9 cellular contexts compared by ENCODE assay signal in genomic region chr11:57763568-57763967, GRCh38. TPM values are rescaled to one million over a fixed set of nuclear protein-coding genes. Genes with fewer than 3 reads are reported as not detected.
A peak's percentile ranks its signal among the peaks of the same experiment; 100 is the strongest.
DNase-seq lines count a peak whose midpoint lies in the region; ATAC-seq and TF ChIP-seq lines count a peak whose summit lies in the region.
"Had no signal": no experiment of that assay in that cellular context is flagged by ENCODE, and none has a peak within 500 bp of the region (broad histone marks: within the 10 kb centered on the region; RNA-seq: fewer than 3 reads in every experiment).

No MANE protein-coding gene starts in this region.

- peaks cover 0 to 5% of the 10 kb centered on the region in 2 experiments for H3K36me3 ChIP-seq in trophoblast cell (ENCODE audit: control insufficient read depth in 1 of 2, insufficient read depth in 2 of 2, low read length in 2 of 2)

- H3K9ac ChIP-seq in trophoblast cell (ENCODE audit: low read length) = peak overlapping the region; percentile 78
- H3K9ac ChIP-seq: KMS-11 had no signal

- H3K36me3 Mint-ChIP-seq in activated CD8-positive, alpha-beta T cell treated with anti-CD3 and anti-CD28 coated beads, Interleukin-2, amount 10 ng/mL, durations not matched to agents 7 days and 5 days (ENCODE audit: low read depth) = peaks cover 5% of the 10 kb centered on the region

- H3K4me1 ChIP-seq in foreskin keratinocyte (peaks cover 20% of the 10 kb centered on the region), trophoblast cell (ENCODE audit: control insufficient read depth in 1 of 2, insufficient read depth in 2 of 2, low read length in 2 of 2) (peaks cover 4 to 5% of the 10 kb centered on the region in 2 experiments)

- H3K4me2 ChIP-seq in trophoblast cell (ENCODE audit: low read length) = peak overlapping the region; percentile 77
- H3K4me2 ChIP-seq: KMS-11 had no signal

- H2AK5ac ChIP-seq in trophoblast cell (ENCODE audit: low read length) = no peak overlapping the region

- H3K27me3 Mint-ChIP-seq in activated CD8-positive, alpha-beta T cell treated with anti-CD3 and anti-CD28 coated beads, Interleukin-2, amount 10 ng/mL, durations not matched to agents 7 days and 5 days (ENCODE audit: low read depth) = no peaks in the 10 kb centered on the region

- H3K4me3 Mint-ChIP-seq in activated CD8-positive, alpha-beta T cell treated with anti-CD3 and anti-CD28 coated beads, Interleukin-2, amount 10 ng/mL, durations not matched to agents 7 days and 5 days = no peak overlapping the region

- in situ Hi-C loops in G401 (cut with HindIII; ENCODE audit: low sequenced_read_pairs) (no loop called here), SK-MEL-5 (cut with HindIII; ENCODE audit: low pct_unique_long_range_greater_than_20kb, low sequenced_read_pairs) (no loop called here)

- H3K27ac ChIP-seq in foreskin keratinocyte (peak overlapping the region; percentile 99), trophoblast cell (ENCODE audit: low read depth, low read length) (peak overlapping the region; percentile 2)
- H3K27ac ChIP-seq: KMS-11 had no signal

- peak; percentile 52 for TF ChIP-seq CTCF in foreskin keratinocyte (conservative IDR thresholded peaks at IDR 0.05)

- H2BK12ac ChIP-seq in trophoblast cell (ENCODE audit: low read length) = no peak overlapping the region

- H3K23ac ChIP-seq in trophoblast cell (ENCODE audit: low read length) = no peak overlapping the region

- no peak overlapping the region for H2AFZ ChIP-seq in trophoblast cell (ENCODE audit: insufficient read depth, low read length, poor library complexity)

- no peak overlapping the region for H2BK5ac ChIP-seq in trophoblast cell (ENCODE audit: low read depth, low read length, poor library complexity)

- H3K27me3 ChIP-seq in foreskin keratinocyte (no peaks in the 10 kb centered on the region), trophoblast cell (ENCODE audit: insufficient read depth, low read length) (no peaks in the 10 kb centered on the region)

- CTCF ChIA-PET in activated CD8-positive, alpha-beta T cell treated with anti-CD3 and anti-CD28 coated beads, Interleukin-2, amount 10 ng/mL, durations not matched to agents 7 days and 5 days (lab: Charles Lee) = interaction anchor here (1.0 to 11.2 kb wide), 5 partner anchors 12 to 773 kb away, joined by 3 to 96 read pairs (median 5); partner anchors contain the start of gene BTBD18

- POLR2A ChIA-PET in activated CD8-positive, alpha-beta T cell treated with anti-CD3 and anti-CD28 coated beads, Interleukin-2, amount 10 ng/mL, durations not matched to agents 7 days and 5 days (lab: Charles Lee) = interaction anchor here (1.0 kb wide), 1 partner anchor 21 kb away, joined by 3 read pairs; no protein-coding TSS in a partner anchor

- H3K4ac ChIP-seq in trophoblast cell (ENCODE audit: low read depth, low read length) = peak overlapping the region; percentile 26

- no CpG with 5 or more reads among the region's 1 CpG for WGBS in trophoblast cell (ENCODE audit: extremely low coverage, insufficient coverage, insufficient read length)

- no peak overlapping the region for H3K18ac ChIP-seq in trophoblast cell (ENCODE audit: low read length)

- H2BK120ac ChIP-seq in trophoblast cell (ENCODE audit: insufficient read depth, low read length, poor library complexity) = no peak overlapping the region

- H3K4me1 Mint-ChIP-seq in activated CD8-positive, alpha-beta T cell treated with anti-CD3 and anti-CD28 coated beads, Interleukin-2, amount 10 ng/mL, durations not matched to agents 7 days and 5 days (ENCODE audit: low read depth) = peaks cover 27% of the 10 kb centered on the region

- H3K4me3 ChIP-seq in trophoblast cell (ENCODE audit: low read depth, low read length) = no peak overlapping the region

- peak; percentile 77 for DNase-seq in G401 (ENCODE audit: low spot score)
- peak; percentile 57 for DNase-seq in SK-MEL-5 (ENCODE audit: low read depth, low spot score)
- DNase-seq in foreskin keratinocyte = peak in 1 of 2 donors; percentile 51
- peak in 1 of 2 donors; percentile 48 for DNase-seq in trophoblast cell
- no peak for DNase-seq in NCI-H345 treated with DMSO at 0.1 percent for 48 hours (lab: John Stamatoyannopoulos, UW; ENCODE audit: unreplicated experiment)
- DNase-seq in activated CD4-positive, alpha-beta T cell treated with anti-CD3 and anti-CD28 coated beads, Interleukin-2, amount 50 U/mL, for 1 hour = no peak
- DNase-seq in mucosa of gallbladder (ENCODE audit: low spot score) = no peak
- DNase-seq in activated CD8-positive, alpha-beta T cell treated with anti-CD3 and anti-CD28 coated beads, Interleukin-2, amount 10 ng/mL, durations not matched to agents 7 days and 5 days = no peak

- H3K79me1 ChIP-seq in trophoblast cell (ENCODE audit: low read length) = peaks cover 6% of the 10 kb centered on the region

- no peaks in the 10 kb centered on the region for H3K9me3 Mint-ChIP-seq in activated CD8-positive, alpha-beta T cell treated with anti-CD3 and anti-CD28 coated beads, Interleukin-2, amount 10 ng/mL, durations not matched to agents 7 days and 5 days (ENCODE audit: insufficient read depth)

- peaks cover 24% of the 10 kb centered on the region for H3K79me2 ChIP-seq in trophoblast cell (ENCODE audit: control insufficient read depth, insufficient read depth, low read length, poor library complexity)

- H3K27ac Mint-ChIP-seq in activated CD8-positive, alpha-beta T cell treated with anti-CD3 and anti-CD28 coated beads, Interleukin-2, amount 10 ng/mL, durations not matched to agents 7 days and 5 days = no peak overlapping the region

- H4K12ac ChIP-seq in trophoblast cell (ENCODE audit: low read depth, low read length) = no peak overlapping the region

- H4K91ac ChIP-seq in trophoblast cell (ENCODE audit: low read depth, low read length) = no peak overlapping the region

- no peak overlapping the region for H4K8ac ChIP-seq in trophoblast cell (ENCODE audit: low read depth, low read length)

- H3K14ac ChIP-seq in trophoblast cell (ENCODE audit: low read length) = no peak overlapping the region

- H3K9me3 ChIP-seq in trophoblast cell (ENCODE audit: insufficient read depth, low read depth, low read length) = no peaks in the 10 kb centered on the region

- peak; percentile 50 for ATAC-seq in foreskin keratinocyte
- ATAC-seq in activated CD8-positive, alpha-beta T cell treated with anti-CD3 and anti-CD28 coated beads, Interleukin-2, amount 10 ng/mL, durations not matched to agents 7 days and 5 days = no peak

RNA-seq across cellular contexts. Expression of gene CTNND1, which starts 2.0 kb away (rescaled TPM):
- total RNA-seq in G401 (2014; rRNA removed; shearing (Covaris generic)) = 33.5 and 47.7 TPM in 2 replicates
- total RNA-seq in SK-MEL-5 (2014; rRNA removed; shearing (Covaris generic)) = 51.6 and 53.8 TPM in 2 replicates
- 52.1 and 65.9 TPM in 2 replicates for polyA plus RNA-seq in SK-MEL-5 (2015; cell fraction: cytosol; rRNA removed)
- polyA plus RNA-seq in SK-MEL-5 (2015; cell fraction: nucleus; rRNA removed) = 50.1 and 69.1 TPM in 2 replicates
- total RNA-seq in foreskin keratinocyte (111 and 115 TPM in 2 replicates), mucosa of gallbladder (238 TPM)
- 40.3 and 43.9 TPM in 2 replicates for polyA plus RNA-seq in foreskin keratinocyte
- polyA plus RNA-seq in trophoblast cell (2013) = 146 and 148 TPM in 2 replicates
- total RNA-seq in activated CD8-positive, alpha-beta T cell treated with anti-CD3 and anti-CD28 coated beads, Interleukin-2, amount 10 ng/mL, durations not matched to agents 7 days and 5 days = 1 to 10 TPM; 6.8 to 8.4 TPM

RNA-seq across cellular contexts. Expression of gene BTBD18, which starts 11.9 kb away (rescaled TPM):
- not detected in 2 replicates for total RNA-seq in G401 (2014; rRNA removed; shearing (Covaris generic))
- total RNA-seq in SK-MEL-5 (2014; rRNA removed; shearing (Covaris generic)) = not detected in 2 replicates
- not detected in 2 replicates for polyA plus RNA-seq in SK-MEL-5 (2015; cell fraction: cytosol; rRNA removed)
- not detected in 2 replicates for polyA plus RNA-seq in SK-MEL-5 (2015; cell fraction: nucleus; rRNA removed)
- total RNA-seq in foreskin keratinocyte = not detected in 2 replicates
- not detected in 2 replicates for polyA plus RNA-seq in foreskin keratinocyte
- not detected in 2 replicates for polyA plus RNA-seq in trophoblast cell (2013)
- total RNA-seq in mucosa of gallbladder = not detected
- not detected for total RNA-seq in activated CD8-positive, alpha-beta T cell treated with anti-CD3 and anti-CD28 coated beads, Interleukin-2, amount 10 ng/mL, durations not matched to agents 7 days and 5 days

RNA-seq across cellular contexts. Expression of gene SELENOH, which starts 22.3 kb away (rescaled TPM):
- total RNA-seq in G401 (2014; rRNA removed; shearing (Covaris generic)) = 184 and 229 TPM in 2 replicates
- total RNA-seq in SK-MEL-5 (2014; rRNA removed; shearing (Covaris generic)) = 171 and 183 TPM in 2 replicates
- polyA plus RNA-seq in SK-MEL-5 (2015; cell fraction: cytosol; rRNA removed) = 123 and 174 TPM in 2 replicates
- polyA plus RNA-seq in SK-MEL-5 (2015; cell fraction: nucleus; rRNA removed) = 52.2 and 82.9 TPM in 2 replicates
- total RNA-seq in foreskin keratinocyte (127 and 132 TPM in 2 replicates), mucosa of gallbladder (120 TPM)
- 193 and 196 TPM in 2 replicates for polyA plus RNA-seq in foreskin keratinocyte
- polyA plus RNA-seq in trophoblast cell (2013) = 198 and 199 TPM in 2 replicates
- total RNA-seq in activated CD8-positive, alpha-beta T cell treated with anti-CD3 and anti-CD28 coated beads, Interleukin-2, amount 10 ng/mL, durations not matched to agents 7 days and 5 days = 100 to 1,000 TPM; 204 to 210 TPM

RNA-seq across cellular contexts. Expression of gene TMX2, which starts 51.2 kb away (rescaled TPM):
- 104 and 145 TPM in 2 replicates for total RNA-seq in G401 (2014; rRNA removed; shearing (Covaris generic))
- total RNA-seq in SK-MEL-5 (2014; rRNA removed; shearing (Covaris generic)) = 238 and 245 TPM in 2 replicates
- polyA plus RNA-seq in SK-MEL-5 (2015; cell fraction: cytosol; rRNA removed) = 150 and 177 TPM in 2 replicates
- polyA plus RNA-seq in SK-MEL-5 (2015; cell fraction: nucleus; rRNA removed) = 131 and 141 TPM in 2 replicates
- total RNA-seq in foreskin keratinocyte = 96.4 and 101 TPM in 2 replicates
- 84.2 and 89.9 TPM in 2 replicates for polyA plus RNA-seq in foreskin keratinocyte
- 76.1 and 78.5 TPM in 2 replicates for polyA plus RNA-seq in trophoblast cell (2013)
- 72.3 TPM for total RNA-seq in mucosa of gallbladder
- total RNA-seq in activated CD8-positive, alpha-beta T cell treated with anti-CD3 and anti-CD28 coated beads, Interleukin-2, amount 10 ng/mL, durations not matched to agents 7 days and 5 days = 10 to 100 TPM; 65.0 to 68.7 TPM

RNA-seq across cellular contexts. Expression of gene MED19, which starts 51.6 kb away (rescaled TPM):
- total RNA-seq in G401 (2014; rRNA removed; shearing (Covaris generic)) = 28.9 and 40.7 TPM in 2 replicates
- total RNA-seq in SK-MEL-5 (2014; rRNA removed; shearing (Covaris generic)) = 14.1 and 20.3 TPM in 2 replicates
- polyA plus RNA-seq in SK-MEL-5 (2015; cell fraction: cytosol; rRNA removed) = 18.9 and 23.0 TPM in 2 replicates
- polyA plus RNA-seq in SK-MEL-5 (2015; cell fraction: nucleus; rRNA removed) = 4.4 and 11.2 TPM in 2 replicates
- total RNA-seq in foreskin keratinocyte = 23.5 and 24.9 TPM in 2 replicates
- 25.2 and 27.0 TPM in 2 replicates for polyA plus RNA-seq in foreskin keratinocyte
- polyA plus RNA-seq in trophoblast cell (2013) = 32.5 and 33.4 TPM in 2 replicates
- total RNA-seq in mucosa of gallbladder = 15.6 TPM
- 10 to 100 TPM; 13.6 to 14.9 TPM for total RNA-seq in activated CD8-positive, alpha-beta T cell treated with anti-CD3 and anti-CD28 coated beads, Interleukin-2, amount 10 ng/mL, durations not matched to agents 7 days and 5 days

Comparison
In these comparisons a context has a peak if more than half of its experiments do, and no peak if none do; other contexts are left out.
1. DNase-seq: peak in G401 (single experiment) and SK-MEL-5 (single experiment); none in NCI-H345 treated with DMSO at 0.1 percent for 48 hours (single experiment), activated CD4-positive, alpha-beta T cell treated with anti-CD3 and anti-CD28 coated beads, Interleukin-2, amount 50 U/mL, for 1 hour (single experiment), mucosa of gallbladder (single experiment) and activated CD8-positive, alpha-beta T cell treated with anti-CD3 and anti-CD28 coated beads, Interleukin-2, amount 10 ng/mL, durations not matched to agents 7 days and 5 days (single experiment).